In genomic region chr1:24503003-24503751, GRCh38 we compare ENCODE assay signal across 8 cellular contexts. TPM values are rescaled to one million over a fixed set of nuclear protein-coding genes. Genes with fewer than 3 reads are reported as not detected.
DNase-seq lines count a peak whose midpoint lies in the region; ATAC-seq and TF ChIP-seq lines count a peak whose summit lies in the region.

No MANE protein-coding gene starts in this region.

- H3K36me3 ChIP-seq in CD8-positive, alpha-beta memory T cell (ENCODE audit: insufficient read depth, low read length) = peaks cover 5% of the 10 kb centered on the region
- H3K36me3 ChIP-seq in iPS DF 6.9 (ENCODE audit: control insufficient read depth, insufficient read depth, low read length) = no peaks in the 10 kb centered on the region
- H3K36me3 ChIP-seq in spleen = no peaks in the 10 kb centered on the region

- peaks cover 78 to 85% (median 84%) of the 10 kb centered on the region in 3 donors for H3K4me1 Mint-ChIP-seq in CD8-positive, alpha-beta memory T cell

- TF ChIP-seq CTCF in spleen (IDR thresholded peaks at IDR 0.05 in 8 of 11, conservative IDR thresholded peaks at IDR 0.05 in 3 of 11) = no peak

- H3K9me3 Mint-ChIP-seq in CD8-positive, alpha-beta memory T cell = peaks cover 0 to 2% (median 0%) of the 10 kb centered on the region in 5 donors
- peaks cover 6 to 12% of the 10 kb centered on the region in 2 donors for H3K9me3 Mint-ChIP-seq in activated naive CD4-positive, alpha-beta T cell treated with anti-CD3 and anti-CD28 coated beads, Interleukin-2, amount 50 U/mL, for 72 hours

- intact Hi-C loops in spleen (cut with DNase I; ENCODE audit: low total_unique reads) = no loop called here

- H3K4me1 ChIP-seq in CD8-positive, alpha-beta memory T cell (ENCODE audit: insufficient read depth, low read length) = peaks cover 54% of the 10 kb centered on the region
- H3K4me1 ChIP-seq in iPS DF 6.9 (ENCODE audit: control insufficient read depth, insufficient read depth, low read length) = peaks cover 5% of the 10 kb centered on the region
- H3K4me1 ChIP-seq in spleen = peaks cover 18 to 70% (median 37%) of the 10 kb centered on the region in 6 donors

- H3K4me3 Mint-ChIP-seq in CD8-positive, alpha-beta memory T cell = peak overlapping the region; percentile 93 to 99 (median 98)

- POLR2A ChIA-PET in CD8-positive, alpha-beta memory T cell (lab: Charles Lee) = interaction anchor here (0.7 to 4.0 kb wide), 9 partner anchors 15 to 139 kb away, joined by 3 to 46 read pairs (median 8); partner anchors contain the start of gene NIPAL3

- peak in 1 of 5 donors; percentile 29 for DNase-seq in CD8-positive, alpha-beta memory T cell
- DNase-seq in HT1080 (ENCODE audit: low read depth) (peak; percentile 13), iPS DF 6.9 (ENCODE audit: low read depth, low spot score) (no peak), spleen (peak; percentile 83), dermis blood vessel endothelial cell (no peak)
- DNase-seq in activated naive CD4-positive, alpha-beta T cell treated with anti-CD3 and anti-CD28 coated beads, Interleukin-2, amount 50 U/mL, for 72 hours (ENCODE audit: low spot score in 2 of 2) = peak in 1 of 2 donors; percentile 43

- ATAC-seq in activated naive CD4-positive, alpha-beta T cell treated with anti-CD3 and anti-CD28 coated beads, Interleukin-2, amount 50 U/mL, for 72 hours = no peak
- ATAC-seq in GM19035 (IDR thresholded peaks at IDR 0.05; ENCODE audit: unreplicated experiment) = no peak
- no peak for ATAC-seq in HG03521 (IDR thresholded peaks at IDR 0.05; ENCODE audit: unreplicated experiment)

- no peaks in the 10 kb centered on the region for H3K27me3 ChIP-seq in CD8-positive, alpha-beta memory T cell (ENCODE audit: insufficient read depth, low read length, poor library complexity, severe bottlenecking)
- H3K27me3 ChIP-seq in iPS DF 6.9 (ENCODE audit: control insufficient read depth, insufficient read depth, low read length) (no peaks in the 10 kb centered on the region), spleen (replicated peaks in 1 of 7) (peaks cover 0 to 58% (median 0%) of the 10 kb centered on the region in 7 donors)

- H3K27ac Mint-ChIP-seq in CD8-positive, alpha-beta memory T cell = peak overlapping the region; percentile 95 to 100 (median 98)
- peak overlapping the region; percentile 99 for H3K27ac Mint-ChIP-seq in activated naive CD4-positive, alpha-beta T cell treated with anti-CD3 and anti-CD28 coated beads, Interleukin-2, amount 50 U/mL, for 72 hours

- H3K4me3 ChIP-seq in CD8-positive, alpha-beta memory T cell (ENCODE audit: low read length) = peak overlapping the region; percentile 93
- peak overlapping the region; percentile 88; the same call in 1 of the 2 replicates for H3K4me3 ChIP-seq in iPS DF 6.9 (ENCODE audit: low read length)
- peak overlapping the region; percentile 57 to 87 (median 64) for H3K4me3 ChIP-seq in spleen

- H3K27me3 Mint-ChIP-seq in CD8-positive, alpha-beta memory T cell = peaks cover 0 to 9% of the 10 kb centered on the region in 2 donors

- no peaks in the 10 kb centered on the region for H3K9me3 ChIP-seq in CD8-positive, alpha-beta memory T cell (ENCODE audit: low read length)
- H3K9me3 ChIP-seq in iPS DF 6.9 (ENCODE audit: control insufficient read depth, insufficient read depth, low read length) (no peaks in the 10 kb centered on the region), spleen (no peaks in the 10 kb centered on the region)

- H3K36me3 Mint-ChIP-seq in CD8-positive, alpha-beta memory T cell = peaks cover 0 to 26% (median 0%) of the 10 kb centered on the region in 3 donors
- peaks cover 21 to 38% of the 10 kb centered on the region in 2 donors for H3K36me3 Mint-ChIP-seq in activated naive CD4-positive, alpha-beta T cell treated with anti-CD3 and anti-CD28 coated beads, Interleukin-2, amount 50 U/mL, for 72 hours

- no CpG with 5 or more reads among the region's 61 CpGs for WGBS in iPS DF 6.9 (ENCODE audit: insufficient coverage, insufficient read length)
- 1 to 5% (median 3%) methylated on average over 32 to 61 of the region's 61 CpGs for WGBS in spleen, 5 donors

- TF ChIP-seq POLR2A in spleen (IDR thresholded peaks at IDR 0.05) = no peak

- CTCF ChIA-PET in CD8-positive, alpha-beta memory T cell (lab: Charles Lee) = interaction anchor here (0.9 to 4.6 kb wide), 9 partner anchors 17 to 304 kb away, joined by 3 to 26 read pairs (median 4); partner anchors contain the start of genes NIPAL3 and STPG1

- H3K27ac ChIP-seq in CD8-positive, alpha-beta memory T cell (ENCODE audit: low read depth, low read length) = peak overlapping the region; percentile 66
- H3K27ac ChIP-seq in iPS DF 6.9 (ENCODE audit: low read length) (no peak overlapping the region), spleen (peak overlapping the region; percentile 51 to 95 (median 89))

RNA-seq across cellular contexts. Expression of gene RCAN3, which starts 0.5 kb away (rescaled TPM):
- 10 to 100 TPM; 62.6 to 64.0 TPM for total RNA-seq in CD8-positive, alpha-beta memory T cell
- 66.7 TPM for polyA plus RNA-seq in CD8-positive, alpha-beta memory T cell
- 6.5 and 8.8 TPM in 2 replicates for total RNA-seq in HT1080 (2014; rRNA removed; shearing (Covaris generic))
- 6.9 and 7.4 TPM in 2 replicates for polyA plus RNA-seq in HT1080 (2015; cell fraction: cytosol; rRNA removed)
- 4.0 and 4.8 TPM in 2 replicates for polyA plus RNA-seq in HT1080 (2015; cell fraction: nucleus; rRNA removed)
- total RNA-seq in activated naive CD4-positive, alpha-beta T cell treated with anti-CD3 and anti-CD28 coated beads, Interleukin-2, amount 50 U/mL, for 72 hours = 10 to 100 TPM; 43.6 to 51.8 TPM
- total RNA-seq in spleen (10 to 100 TPM; 14.4 to 21.7 (median 17.9) TPM), dermis blood vessel endothelial cell (2.6 and 4.2 TPM in 2 replicates)
- 1 to 10 TPM; 6.1 to 7.2 (median 6.4) TPM for polyA plus RNA-seq in spleen

RNA-seq across cellular contexts. Expression of gene NCMAP, which starts 52.7 kb away (rescaled TPM):
- under 1 TPM in 1 of 2 experiments, not detected in 1; 0.04 TPM for total RNA-seq in CD8-positive, alpha-beta memory T cell
- not detected for polyA plus RNA-seq in CD8-positive, alpha-beta memory T cell
- not detected in 2 replicates for total RNA-seq in HT1080 (2014; rRNA removed; shearing (Covaris generic))
- not detected in 2 replicates for polyA plus RNA-seq in HT1080 (2015; cell fraction: cytosol; rRNA removed)
- polyA plus RNA-seq in HT1080 (2015; cell fraction: nucleus; rRNA removed) = not detected in 2 replicates
- total RNA-seq in activated naive CD4-positive, alpha-beta T cell treated with anti-CD3 and anti-CD28 coated beads, Interleukin-2, amount 50 U/mL, for 72 hours = under 1 TPM; 0.05 to 0.14 TPM
- total RNA-seq in spleen = under 1 TPM in 3 of 7 donors, not detected in 4; 0.09 to 0.22 (median 0.20) TPM
- polyA plus RNA-seq in spleen = under 1 TPM in 2 of 3 donors, not detected in 1; 0.03 to 0.10 TPM
- total RNA-seq in dermis blood vessel endothelial cell = not detected in 2 replicates

Comparison
In these comparisons a context has a peak if more than half of its experiments do, and no peak if none do; other contexts are left out.
1. DNase-seq: peak in HT1080 (single experiment) and spleen (single experiment); none in iPS DF 6.9 (single experiment) and dermis blood vessel endothelial cell (single experiment).
2. Peak in every context shown above with its lines, with median percentiles within 50 percentile points of each other: H3K4me3 ChIP-seq.